In genomic region chr10:68955786-68956532, GRCh38 we compare ENCODE assay signal across 1 cellular context.
TF ChIP-seq lines count a peak whose summit lies in the region.

Gene DDX21 (plus strand): TSS chr10:68956170. CDS start chr10:68956226, 56 bp downstream.

TF ChIP-seq in WTC11, 78 proteins besides CTCF, POLR2A, EP300 and RAD21 (continued from another document and continues in another):
- TF ChIP-seq GABPB1 (CRISPR knock-in tag; IDR thresholded peaks at IDR 0.05) (peak; percentile 57; the same call in 1 of the 2 replicates), PREB (CRISPR knock-in tag; IDR thresholded peaks at IDR 0.05; ENCODE audit: borderline replicate concordance) (no peak), ZNF138 (CRISPR knock-in tag; conservative IDR thresholded peaks at IDR 0.05) (no peak), MAX (CRISPR knock-in tag; IDR thresholded peaks at IDR 0.05) (peak; percentile 94), SOX15 (CRISPR knock-in tag; IDR thresholded peaks at IDR 0.05) (no peak), HMGXB4 (CRISPR knock-in tag; IDR thresholded peaks at IDR 0.05) (peak; percentile 73; the same call in 1 of the 2 replicates), ATF6 (CRISPR knock-in tag; IDR thresholded peaks at IDR 0.05) (no peak), ZNF317 (CRISPR knock-in tag; IDR thresholded peaks at IDR 0.05; ENCODE audit: borderline replicate concordance, low read depth) (no peak), MXD4 (CRISPR knock-in tag; IDR thresholded peaks at IDR 0.05; ENCODE audit: borderline replicate concordance) (no peak), CREM (CRISPR knock-in tag; IDR thresholded peaks at IDR 0.05) (peak; percentile 90), ETV6 (CRISPR knock-in tag; IDR thresholded peaks at IDR 0.05) (no peak), RORB (CRISPR knock-in tag; IDR thresholded peaks at IDR 0.05) (no peak), RELA (CRISPR knock-in tag; IDR thresholded peaks at IDR 0.05; ENCODE audit: borderline replicate concordance) (no peak), E2F4 (CRISPR knock-in tag; IDR thresholded peaks at IDR 0.05; ENCODE audit: borderline replicate concordance, low read depth) (0 out of 2 replicates have a peak, but pooled peaks have one; percentile 49), MLX (CRISPR knock-in tag; IDR thresholded peaks at IDR 0.05) (no peak), SMAD3 (CRISPR knock-in tag; IDR thresholded peaks at IDR 0.05; ENCODE audit: borderline replicate concordance) (0 out of 2 replicates have a peak, but pooled peaks have one; percentile 61), ATF1 (CRISPR knock-in tag; IDR thresholded peaks at IDR 0.05) (no peak), SP1 (CRISPR knock-in tag; conservative IDR thresholded peaks at IDR 0.05) (peak; percentile 86), FOXK1 (CRISPR knock-in tag; IDR thresholded peaks at IDR 0.05) (peak; percentile 92), ZNF263 (CRISPR knock-in tag; IDR thresholded peaks at IDR 0.05; ENCODE audit: low read depth) (0 out of 2 replicates have a peak, but pooled peaks have one; percentile 8), ZNF232 (CRISPR knock-in tag; IDR thresholded peaks at IDR 0.05) (peak; percentile 71; the same call in 1 of the 2 replicates), ZNF219 (CRISPR knock-in tag; IDR thresholded peaks at IDR 0.05; ENCODE audit: borderline replicate concordance) (no peak), AR (CRISPR knock-in tag; IDR thresholded peaks at IDR 0.05) (no peak), NR2C2 (CRISPR knock-in tag; IDR thresholded peaks at IDR 0.05) (no peak), FOXP4 (CRISPR knock-in tag; IDR thresholded peaks at IDR 0.05) (peak; percentile 21; the same call in 1 of the 2 replicates), NFE2L1 (CRISPR knock-in tag; IDR thresholded peaks at IDR 0.05) (peak; percentile 55; the same call in 1 of the 2 replicates), PRDM15 (CRISPR knock-in tag; IDR thresholded peaks at IDR 0.05) (0 out of 2 replicates have a peak, but pooled peaks have one; percentile 17), FOXJ3 (CRISPR knock-in tag; IDR thresholded peaks at IDR 0.05; ENCODE audit: borderline replicate concordance) (no peak), ZBTB21 (CRISPR knock-in tag; IDR thresholded peaks at IDR 0.05; ENCODE audit: borderline replicate concordance) (no peak), CBFB (CRISPR knock-in tag; IDR thresholded peaks at IDR 0.05; ENCODE audit: low read depth) (no peak), TEAD1 (CRISPR knock-in tag; IDR thresholded peaks at IDR 0.05) (0 out of 2 replicates have a peak, but pooled peaks have one; percentile 65), ESRRA (CRISPR knock-in tag; IDR thresholded peaks at IDR 0.05; ENCODE audit: borderline replicate concordance) (no peak), ZBTB43 (CRISPR knock-in tag; IDR thresholded peaks at IDR 0.05) (no peak), CREB1 (CRISPR knock-in tag; IDR thresholded peaks at IDR 0.05) (no peak), ATF2 (CRISPR knock-in tag; IDR thresholded peaks at IDR 0.05; ENCODE audit: borderline replicate concordance, low read depth) (no peak)
